Comparison of ENCODE assay signal across 14 cellular contexts in genomic region chr10:124747745-124748144, GRCh38. TPM values are rescaled to one million over a fixed set of nuclear protein-coding genes. Genes with fewer than 3 reads are reported as not detected.
DNase-seq lines count a peak whose midpoint lies in the region; ATAC-seq and TF ChIP-seq lines count a peak whose summit lies in the region.
"Had no signal": no experiment of that assay in that cellular context is flagged by ENCODE, and none has a peak within 500 bp of the region (broad histone marks: within the 10 kb centered on the region; RNA-seq: fewer than 3 reads in every experiment).

No MANE protein-coding gene starts in this region.

- H3K36me3 Mint-ChIP-seq in effector memory CD8-positive, alpha-beta T cell (ENCODE audit: insufficient read depth): peaks cover 21% of the 10 kb centered on the region

- TF ChIP-seq POLR2A in transverse colon (IDR thresholded peaks at IDR 0.05): no peak

- H3K4me2 ChIP-seq in Karpas-422 (ENCODE audit: low read depth, low read length, poor library complexity, severe bottlenecking) (no peak overlapping the region), hepatocyte (peak overlapping the region; percentile 45)

- TF ChIP-seq CTCF in colonic mucosa (IDR thresholded peaks at IDR 0.05) (no peak), hepatocyte (IDR thresholded peaks at IDR 0.05; ENCODE audit: poor library complexity) (no peak), transverse colon (IDR thresholded peaks at IDR 0.05) (no peak)

- H3K27ac ChIP-seq in Karpas-422 (ENCODE audit: low read length): peak overlapping the region; percentile 25; the same call in 1 of the 2 replicates
- peak overlapping the region; percentile 57 for H3K27ac ChIP-seq in colonic mucosa
- peak overlapping the region; percentile 41 for H3K27ac ChIP-seq in hepatocyte
- H3K27ac ChIP-seq in transverse colon: peak overlapping the region; percentile 59 to 94 (median 88)

- no peak overlapping the region for H3K9ac ChIP-seq in Karpas-422 (ENCODE audit: low read length)
- H3K9ac ChIP-seq in colonic mucosa (ENCODE audit: low read depth in 2 of 2, low read length in 2 of 2): no peak overlapping the region

- ATAC-seq in effector memory CD8-positive, alpha-beta T cell (replicated peaks): no peak

- H3K9me3 ChIP-seq in Karpas-422 (ENCODE audit: low read length): no peaks in the 10 kb centered on the region
- no peaks in the 10 kb centered on the region for H3K9me3 ChIP-seq in colonic mucosa
- H3K9me3 ChIP-seq in hepatocyte (ENCODE audit: low read depth): no peaks in the 10 kb centered on the region
- H3K9me3 ChIP-seq in transverse colon: no peaks in the 10 kb centered on the region
- H3K9me3 ChIP-seq: HAP-1 had no signal

- H3K4me3 Mint-ChIP-seq in effector memory CD8-positive, alpha-beta T cell: no peak overlapping the region
- H3K4me3 Mint-ChIP-seq: B cell; CD4-positive, alpha-beta T cell had no signal

- no peak overlapping the region for H3K4me3 ChIP-seq in Karpas-422 (ENCODE audit: low read length)
- no peak overlapping the region for H3K4me3 ChIP-seq in colonic mucosa
- H3K4me3 ChIP-seq in hepatocyte: no peak overlapping the region
- H3K4me3 ChIP-seq in transverse colon: no peak overlapping the region
- H3K4me3 ChIP-seq: HAP-1 had no signal

- peak overlapping the region in 1 of 2 donors; percentile 78 for H3K27ac Mint-ChIP-seq in effector memory CD8-positive, alpha-beta T cell
- H3K27ac Mint-ChIP-seq: CD4-positive, alpha-beta T cell had no signal

- WGBS in hepatocyte (ENCODE audit: low lambda C conversion rate, missing lambda C conversion rate): 93% methylated on average over 1 of the region's 1 CpG
- 57 to 81% methylated on average over 1 of the region's 1 CpG for WGBS in transverse colon (ENCODE audit: low coverage in 1 of 2), 2 donors

- H4K20me1 ChIP-seq in Karpas-422 (ENCODE audit: insufficient read depth, low read depth, low read length): no peaks in the 10 kb centered on the region
- no peaks in the 10 kb centered on the region for H4K20me1 ChIP-seq in hepatocyte (ENCODE audit: insufficient read depth, poor library complexity, severe bottlenecking)

- H3K36me3 ChIP-seq in Karpas-422 (ENCODE audit: insufficient read depth, low read length): peaks cover 6% of the 10 kb centered on the region; the same call in 1 of the 2 replicates
- H3K36me3 ChIP-seq in colonic mucosa: no peaks in the 10 kb centered on the region
- H3K36me3 ChIP-seq in hepatocyte (replicated peaks; ENCODE audit: insufficient read depth, low read depth): no peaks in the 10 kb centered on the region
- H3K36me3 ChIP-seq in transverse colon: no peaks in the 10 kb centered on the region

- H3K79me2 ChIP-seq in Karpas-422 (ENCODE audit: low read length): peaks cover 27% of the 10 kb centered on the region
- peaks cover 9% of the 10 kb centered on the region for H3K79me2 ChIP-seq in hepatocyte

- no peak for TF ChIP-seq EP300 in transverse colon (IDR thresholded peaks at IDR 0.05; ENCODE audit: low read depth)

- peaks cover 9 to 18% of the 10 kb centered on the region in 2 donors for H3K4me1 Mint-ChIP-seq in effector memory CD8-positive, alpha-beta T cell (ENCODE audit: low read depth in 2 of 2)

- H3K9me3 Mint-ChIP-seq in effector memory CD8-positive, alpha-beta T cell: no peaks in the 10 kb centered on the region
- H3K9me3 Mint-ChIP-seq: CD4-positive, alpha-beta T cell had no signal

- H3K27me3 ChIP-seq in Karpas-422 (ENCODE audit: low read length) (no peaks in the 10 kb centered on the region), colonic mucosa (no peaks in the 10 kb centered on the region), hepatocyte (no peaks in the 10 kb centered on the region), transverse colon (no peaks in the 10 kb centered on the region)

- in situ Hi-C loops in transverse colon (cut with MboI; ENCODE audit: low pct_ligation_motif_present in 1 of 4, low pct_unique_long_range_greater_than_20kb in 1 of 4, low sequenced_read_pairs in 3 of 4): loop anchor here (5.0 to 25.0 kb wide), 3 partner anchors 110 to 213 kb away; no protein-coding TSS in a partner anchor

- H2AFZ ChIP-seq in Karpas-422 (ENCODE audit: low read length) (no peak overlapping the region), hepatocyte (no peak overlapping the region)

- peaks cover 22% of the 10 kb centered on the region for H3K4me1 ChIP-seq in Karpas-422 (ENCODE audit: low read length)
- peaks cover 18% of the 10 kb centered on the region for H3K4me1 ChIP-seq in colonic mucosa
- H3K4me1 ChIP-seq in hepatocyte (ENCODE audit: insufficient read depth): peaks cover 8% of the 10 kb centered on the region
- peaks cover 11 to 44% (median 28%) of the 10 kb centered on the region in 4 donors for H3K4me1 ChIP-seq in transverse colon

- no peak for DNase-seq in Karpas-422
- DNase-seq in colonic mucosa: no peak
- DNase-seq in hepatocyte (ENCODE audit: low spot score): no peak
- DNase-seq in transverse colon: no peak
- no peak for DNase-seq in NCI-H2081 (lab: John Stamatoyannopoulos, UW)
- no peak for DNase-seq in effector memory CD8-positive, alpha-beta T cell
- DNase-seq in HT-29 (ENCODE audit: low spot score): no peak
- DNase-seq: ACHN; C1 segment of cervical spinal cord; Calu3; CD4-positive, alpha-beta T cell; DMS 273 treated with DMSO at 0.1 percent for 48 hours had no signal

- H3K27me3 Mint-ChIP-seq in effector memory CD8-positive, alpha-beta T cell: no peaks in the 10 kb centered on the region
- H3K27me3 Mint-ChIP-seq: B cell; CD4-positive, alpha-beta T cell had no signal

- intact Hi-C loops in colonic mucosa (cut with DNase I): no loop called here
- intact Hi-C loops in transverse colon (cut with DNase I; ENCODE audit: low total_unique reads): no loop called here

- no peaks in the 10 kb centered on the region for H3K9me2 ChIP-seq in Karpas-422 (replicated peaks; ENCODE audit: insufficient read depth, low read length)
- no peaks in the 10 kb centered on the region for H3K9me2 ChIP-seq in hepatocyte (replicated peaks; ENCODE audit: insufficient read depth)

RNA-seq across cellular contexts. Expression of gene FAM53B, which starts 3.6 kb away (rescaled TPM):
- 72.5 and 148 TPM in 2 replicates for total RNA-seq in Karpas-422 (2014; rRNA removed; shearing (Covaris generic); ENCODE audit: low replicate concordance)
- 10 to 100 TPM; 43.3 to 45.2 TPM for total RNA-seq in colonic mucosa
- 20.6 and 23.6 TPM in 2 replicates for total RNA-seq in hepatocyte
- 9.1 and 10.3 TPM in 2 replicates for polyA plus RNA-seq in hepatocyte
- 100 to 1,000 TPM in 1 of 4 donors, 10 to 100 TPM in 3; 41.0 to 110 (median 50.0) TPM for total RNA-seq in transverse colon
- total RNA-seq in HT-29 (2014; rRNA removed; shearing (Covaris generic)): 17.8 and 20.2 TPM in 2 replicates

RNA-seq across cellular contexts. Expression of gene EEF1AKMT2, which starts 43.9 kb away (rescaled TPM):
- 24.9 and 38.3 TPM in 2 replicates for total RNA-seq in Karpas-422 (2014; rRNA removed; shearing (Covaris generic); ENCODE audit: low replicate concordance)
- 10 to 100 TPM; 14.7 to 16.5 TPM for total RNA-seq in colonic mucosa
- 10.5 and 13.4 TPM in 2 replicates for total RNA-seq in hepatocyte
- polyA plus RNA-seq in hepatocyte: 9.8 and 10.3 TPM in 2 replicates
- 10 to 100 TPM in 2 of 4 donors, 1 to 10 TPM in 2; 5.2 to 19.1 (median 10.6) TPM for total RNA-seq in transverse colon
- total RNA-seq in HT-29 (2014; rRNA removed; shearing (Covaris generic)): 10.7 and 14.0 TPM in 2 replicates

RNA-seq across cellular contexts. Expression of gene ABRAXAS2, which starts 53.9 kb away (rescaled TPM):
- total RNA-seq in Karpas-422 (2014; rRNA removed; shearing (Covaris generic); ENCODE audit: low replicate concordance): 11.4 and 13.1 TPM in 2 replicates
- 10 to 100 TPM; 12.8 to 14.5 TPM for total RNA-seq in colonic mucosa
- 16.2 and 17.6 TPM in 2 replicates for total RNA-seq in hepatocyte
- polyA plus RNA-seq in hepatocyte: 8.6 and 9.2 TPM in 2 replicates
- total RNA-seq in transverse colon: 10 to 100 TPM in 3 of 4 donors, 1 to 10 TPM in 1; 2.2 to 16.2 (median 14.5) TPM
- total RNA-seq in HT-29 (2014; rRNA removed; shearing (Covaris generic)): 4.1 and 5.1 TPM in 2 replicates

Comparison
In these comparisons a context has a peak if more than half of its experiments do, and no peak if none do; other contexts are left out.
1. H3K27ac ChIP-seq: peak in every context shown above with its lines; median percentile 88 in transverse colon; 57 in colonic mucosa; 41 in hepatocyte; 25 in Karpas-422.